ENCODE assay signal across 2 cellular contexts in genomic region chr20:58697201-58697866, GRCh38.
TF ChIP-seq lines count a peak whose summit lies in the region.

No MANE protein-coding gene starts in this region.

TF ChIP-seq in WTC11, 78 proteins besides CTCF, POLR2A, EP300 and RAD21 (continues in another document):
- no peak for TF ChIP-seq TCF7 (CRISPR knock-in tag; IDR thresholded peaks at IDR 0.05; ENCODE audit: low read depth)
- no peak for TF ChIP-seq CREM (CRISPR knock-in tag; IDR thresholded peaks at IDR 0.05)
- TF ChIP-seq FOXJ3 (CRISPR knock-in tag; IDR thresholded peaks at IDR 0.05; ENCODE audit: borderline replicate concordance) = no peak
- no peak for TF ChIP-seq SMAD4 (CRISPR knock-in tag; IDR thresholded peaks at IDR 0.05)
- no peak for TF ChIP-seq FOXP1 (CRISPR knock-in tag; IDR thresholded peaks at IDR 0.05; ENCODE audit: borderline replicate concordance)
- TF ChIP-seq CBFB (CRISPR knock-in tag; IDR thresholded peaks at IDR 0.05; ENCODE audit: low read depth) = no peak
- no peak for TF ChIP-seq NFE2L1 (CRISPR knock-in tag; IDR thresholded peaks at IDR 0.05)
- no peak for TF ChIP-seq NR2C2 (CRISPR knock-in tag; IDR thresholded peaks at IDR 0.05)
- TF ChIP-seq ZNF532 (CRISPR knock-in tag; IDR thresholded peaks at IDR 0.05; ENCODE audit: borderline replicate concordance) = no peak
- no peak for TF ChIP-seq ZNF281 (CRISPR knock-in tag; IDR thresholded peaks at IDR 0.05)
- TF ChIP-seq FOXP4 (CRISPR knock-in tag; IDR thresholded peaks at IDR 0.05) = no peak
- no peak for TF ChIP-seq ZNF425 (CRISPR knock-in tag; conservative IDR thresholded peaks at IDR 0.05)
- no peak for TF ChIP-seq MAX (CRISPR knock-in tag; IDR thresholded peaks at IDR 0.05)

TF ChIP-seq in HepG2, 621 proteins besides CTCF, POLR2A, EP300 and RAD21:
- TF ChIP-seq ZNF776 (CRISPR knock-in tag; IDR thresholded peaks at IDR 0.05) (0 out of 2 replicates have a peak, but pooled peaks have one; percentile 4), ZNF432 (CRISPR knock-in tag; IDR thresholded peaks at IDR 0.05; ENCODE audit: borderline replicate concordance) (no peak), AGO2 (optimal IDR thresholded peaks at IDR 0.05; ENCODE audit: low read depth, low read length) (peak; percentile 29)
